In genomic region chr9:85055506-85056202, GRCh38 we compare ENCODE assay signal across 19 cellular contexts.
DNase-seq lines count a peak whose midpoint lies in the region; ATAC-seq and TF ChIP-seq lines count a peak whose summit lies in the region.
"Had no signal": no experiment of that assay in that cellular context is flagged by ENCODE, and none has a peak within 500 bp of the region (broad histone marks: within the 10 kb centered on the region; RNA-seq: fewer than 3 reads in every experiment).

No MANE protein-coding gene starts in this region.

- H3K27ac Mint-ChIP-seq in GM23338 (no peak overlapping the region), nephron progenitor cell (no peak overlapping the region)
- H3K27ac Mint-ChIP-seq: activated naive CD4-positive, alpha-beta T cell treated with anti-CD3 and anti-CD28 coated beads, Interleukin-2, amount 50 U/mL, for 24 hours had no signal

- TF ChIP-seq CTCF in KMS-11 (conservative IDR thresholded peaks at IDR 0.05; ENCODE audit: low read depth, low read length) = no peak
- no peak for TF ChIP-seq CTCF in GM23338 (conservative IDR thresholded peaks at IDR 0.05; ENCODE audit: low read depth in 2 of 2)
- TF ChIP-seq CTCF in nephron progenitor cell (IDR thresholded peaks at IDR 0.05) = no peak

- H3F3A ChIP-seq in GM23338 (replicated peaks; ENCODE audit: low read depth) = no peaks in the 10 kb centered on the region

- H3K9me3 Mint-ChIP-seq in GM23338 = no peaks in the 10 kb centered on the region
- H3K9me3 Mint-ChIP-seq in nephron progenitor cell = peaks cover 9% of the 10 kb centered on the region
- H3K9me3 Mint-ChIP-seq: activated naive CD4-positive, alpha-beta T cell treated with anti-CD3 and anti-CD28 coated beads, Interleukin-2, amount 50 U/mL, for 24 hours had no signal

- H3K79me2 ChIP-seq in KMS-11 (ENCODE audit: insufficient read depth, low read depth) (no peaks in the 10 kb centered on the region), GM23338 (replicated peaks; ENCODE audit: insufficient read depth) (no peaks in the 10 kb centered on the region)

- H3K4me3 ChIP-seq in KMS-11 (IDR thresholded peaks at IDR 0.05; ENCODE audit: insufficient read depth, low read depth, low read length) = no peak overlapping the region
- no peak overlapping the region for H3K4me3 ChIP-seq in GM23338
- H3K4me3 ChIP-seq: cardiac muscle cell, right atrium auricular region, testis had no signal

- H3K36me3 ChIP-seq in KMS-11 (ENCODE audit: insufficient read depth) = no peaks in the 10 kb centered on the region
- no peaks in the 10 kb centered on the region for H3K36me3 ChIP-seq in GM23338 (ENCODE audit: insufficient read depth)
- H3K36me3 ChIP-seq: cardiac muscle cell, right atrium auricular region had no signal

- peaks cover 49% of the 10 kb centered on the region for H3K4me1 ChIP-seq in KMS-11 (ENCODE audit: low read depth, poor library complexity, severe bottlenecking)
- H3K4me1 ChIP-seq in GM23338 (ENCODE audit: insufficient read depth) = no peaks in the 10 kb centered on the region
- H3K4me1 ChIP-seq: right atrium auricular region, testis had no signal

- peaks cover 2% of the 10 kb centered on the region for H3K27me3 Mint-ChIP-seq in GM23338 (ENCODE audit: insufficient read depth, low read depth, poor library complexity)
- H3K27me3 Mint-ChIP-seq in nephron progenitor cell (ENCODE audit: low read depth, poor library complexity) = peaks cover 4% of the 10 kb centered on the region

- DNase-seq in NCI-H2029 treated with DMSO at 0.1 percent for 48 hours (lab: John Stamatoyannopoulos, UW) (no peak), GM23338 (ENCODE audit: low spot score) (no peak), nephron progenitor cell (no peak)
- DNase-seq: activated CD4-positive, CD25-positive, alpha-beta regulatory T cell treated with anti-CD3 and anti-CD28 coated beads, Interleukin-2, amount 50 U/mL, for 72 hours; activated CD8-positive, alpha-beta memory T cell treated with anti-CD3 and anti-CD28 coated beads, Interleukin-2, amount 50 U/mL, for 4 hours; foreskin fibroblast; NCI-H187; NCI-H510A treated with DMSO at 0.1 percent for 48 hours; stimulated activated CD4-positive, alpha-beta T cell treated with anti-CD3 and anti-CD28 coated beads, Interleukin-2, amount 100 ng/mL, for 24 hours; testis had no signal

- H2AFZ ChIP-seq in KMS-11 (ENCODE audit: low read depth) (peak overlapping the region; percentile 54), GM23338 (no peak overlapping the region)

- H3K9ac ChIP-seq in KMS-11 = peak overlapping the region; percentile 62

- H3K4me3 Mint-ChIP-seq in GM23338 (no peak overlapping the region), nephron progenitor cell (no peak overlapping the region)
- H3K4me3 Mint-ChIP-seq: activated naive CD4-positive, alpha-beta T cell treated with anti-CD3 and anti-CD28 coated beads, Interleukin-2, amount 50 U/mL, for 24 hours had no signal

- H3K27ac ChIP-seq in KMS-11 (peak overlapping the region; percentile 90), GM23338 (ENCODE audit: low read depth) (no peak overlapping the region)
- H3K27ac ChIP-seq: cardiac muscle cell, right atrium auricular region, testis had no signal

- ATAC-seq in GM18870 (IDR thresholded peaks at IDR 0.05; ENCODE audit: unreplicated experiment) (peak; percentile 47), GM21528 (IDR thresholded peaks at IDR 0.05; ENCODE audit: low FRiP score, unreplicated experiment) (peak; percentile 74), HG02973 (IDR thresholded peaks at IDR 0.05; ENCODE audit: unreplicated experiment) (peak; percentile 51), HG03135 (IDR thresholded peaks at IDR 0.05; ENCODE audit: unreplicated experiment) (no peak), GM23338 (no peak)
- ATAC-seq: Panc1 had no signal

- H4K20me1 ChIP-seq in KMS-11 (ENCODE audit: insufficient read depth) (no peaks in the 10 kb centered on the region), GM23338 (replicated peaks; ENCODE audit: insufficient read depth) (no peaks in the 10 kb centered on the region)

- 0 out of 2 replicates have a peak, but pooled peaks cover 7% of the 10 kb centered on the region for H3K9me2 ChIP-seq in GM23338 (ENCODE audit: insufficient read depth)

- no peaks in the 10 kb centered on the region for H3K36me3 Mint-ChIP-seq in GM23338 (ENCODE audit: low read depth)
- H3K36me3 Mint-ChIP-seq in nephron progenitor cell (ENCODE audit: low read depth) = no peaks in the 10 kb centered on the region
- H3K36me3 Mint-ChIP-seq: activated naive CD4-positive, alpha-beta T cell treated with anti-CD3 and anti-CD28 coated beads, Interleukin-2, amount 50 U/mL, for 24 hours had no signal

- H3K4me2 ChIP-seq in KMS-11 = peak overlapping the region; percentile 76
- no peak overlapping the region for H3K4me2 ChIP-seq in GM23338

- H3K4me1 Mint-ChIP-seq in GM23338 (peaks cover 6% of the 10 kb centered on the region; the same call in 2 of the 3 replicates), nephron progenitor cell (peaks cover 11% of the 10 kb centered on the region)
- H3K4me1 Mint-ChIP-seq: activated naive CD4-positive, alpha-beta T cell treated with anti-CD3 and anti-CD28 coated beads, Interleukin-2, amount 50 U/mL, for 24 hours had no signal

- H3K27me3 ChIP-seq in KMS-11 (ENCODE audit: insufficient read depth, low read depth) = no peaks in the 10 kb centered on the region
- H3K27me3 ChIP-seq in GM23338 (ENCODE audit: insufficient read depth) = no peaks in the 10 kb centered on the region
- H3K27me3 ChIP-seq: cardiac muscle cell, right atrium auricular region, testis had no signal

TF ChIP-seq in GM23338, 12 proteins besides CTCF, POLR2A, EP300 and RAD21 (continues in another document):
- TF ChIP-seq JUNB (IDR thresholded peaks at IDR 0.05; ENCODE audit: unreplicated experiment) (no peak), STAT1 (IDR thresholded peaks at IDR 0.05; ENCODE audit: unreplicated experiment) (no peak), ZNF331 (CRISPR knock-in tag; IDR thresholded peaks at IDR 0.05; ENCODE audit: low read depth) (no peak), ZNF462 (CRISPR knock-in tag; IDR thresholded peaks at IDR 0.05) (no peak), ZNF114 (CRISPR knock-in tag; IDR thresholded peaks at IDR 0.05) (no peak), CREB1 (CRISPR knock-in tag; IDR thresholded peaks at IDR 0.05; ENCODE audit: low read depth) (no peak)

Comparison
In these comparisons a context has a peak if more than half of its experiments do, and no peak if none do; other contexts are left out.
1. ATAC-seq: peak in GM18870 (single experiment), GM21528 (single experiment) and HG02973 (single experiment); none in HG03135 (single experiment) and GM23338 (single experiment).